ENCODE assay signal across 8 cellular contexts in genomic region chr19:10000171-10000826, GRCh38. TPM values are rescaled to one million over a fixed set of nuclear protein-coding genes. Genes with fewer than 3 reads are reported as not detected.
A peak's percentile ranks its signal among the peaks of the same experiment; 100 is the strongest.
DNase-seq lines count a peak whose midpoint lies in the region; ATAC-seq lines count a peak whose summit lies in the region.

No MANE protein-coding gene starts in this region.

- no peak overlapping the region for H3K14ac ChIP-seq in mesenchymal stem cell (ENCODE audit: low read length in 2 of 2)

- H3K27ac ChIP-seq in mesenchymal stem cell (ENCODE audit: low read length, poor library complexity, severe bottlenecking): no peak overlapping the region

- no peak overlapping the region for H2BK120ac ChIP-seq in mesenchymal stem cell (ENCODE audit: low read depth, low read length)

- intact Hi-C loops in Right ventricle myocardium inferior (cut with DNase I) (no loop called here), cardiac septum (cut with DNase I) (no loop called here)

- H3K4me1 ChIP-seq in mesenchymal stem cell (ENCODE audit: control insufficient read depth, insufficient read depth, low read depth, low read length): no peaks in the 10 kb centered on the region

- H2BK12ac ChIP-seq in mesenchymal stem cell (ENCODE audit: low read length in 2 of 2): no peak overlapping the region

- no peak overlapping the region for H4K8ac ChIP-seq in mesenchymal stem cell (ENCODE audit: low read length)

- ATAC-seq in Right ventricle myocardium inferior: peak; percentile 45

- no peak for DNase-seq in Right ventricle myocardium inferior (ENCODE audit: missing footprints)
- no peak for DNase-seq in cardiac septum (ENCODE audit: low spot score)
- DNase-seq in NCI-H2171 (lab: John Stamatoyannopoulos, UW): peak; percentile 25
- peak; percentile 24 to 49 for DNase-seq in activated CD4-positive, alpha-beta T cell treated with anti-CD3 and anti-CD28 coated beads, Interleukin-2, amount 50 U/mL, for 24 hours (ENCODE audit: low read depth in 1 of 2, low spot score in 1 of 2)
- DNase-seq in dermis blood vessel endothelial cell: peak; percentile 77
- peak; percentile 66 for DNase-seq in mesenchymal stem cell
- peak; percentile 85 for DNase-seq in stimulated activated CD8-positive, alpha-beta memory T cell treated with anti-CD3 and anti-CD28 coated beads, Interleukin-4, amount 100 ng/mL, for 48 hours
- no peak for DNase-seq in NCI-H226

- no peak overlapping the region for H3K4ac ChIP-seq in mesenchymal stem cell (ENCODE audit: low read depth in 1 of 2, low read length in 2 of 2)

- H2AFZ ChIP-seq in mesenchymal stem cell (ENCODE audit: low read depth, low read length): no peak overlapping the region

- peaks cover 0 to 12% of the 10 kb centered on the region in 2 experiments for H3K27me3 ChIP-seq in mesenchymal stem cell (ENCODE audit: control insufficient read depth in 1 of 2, insufficient read depth in 1 of 2, low read length in 2 of 2)

- no peak overlapping the region for H3K4me2 ChIP-seq in mesenchymal stem cell (ENCODE audit: low read length, poor library complexity, severe bottlenecking)

- no peaks in the 10 kb centered on the region for H3K79me1 ChIP-seq in mesenchymal stem cell (replicated peaks; ENCODE audit: low read length, poor library complexity, severe bottlenecking)

- no peaks in the 10 kb centered on the region for H3K9me3 ChIP-seq in mesenchymal stem cell (ENCODE audit: control insufficient read depth, low read length)

- no peak overlapping the region for H2AK5ac ChIP-seq in mesenchymal stem cell (ENCODE audit: low read length, severe bottlenecking)

- H3K9ac ChIP-seq in mesenchymal stem cell (ENCODE audit: low read length): no peak overlapping the region

- 22% methylated on average over 15 of the region's 16 CpGs for WGBS in mesenchymal stem cell

- H4K91ac ChIP-seq in mesenchymal stem cell (ENCODE audit: low read length): no peak overlapping the region

- H3K36me3 ChIP-seq in mesenchymal stem cell (ENCODE audit: control insufficient read depth in 1 of 2, insufficient read depth in 2 of 2, low read depth in 1 of 2, low read length in 2 of 2): peaks cover 0 to 54% of the 10 kb centered on the region in 2 experiments

- no peak overlapping the region for H2BK5ac ChIP-seq in mesenchymal stem cell (ENCODE audit: low read depth, low read length, poor library complexity, severe bottlenecking)

- H3K18ac ChIP-seq in mesenchymal stem cell (ENCODE audit: low read depth in 1 of 2, low read length in 2 of 2): no peak overlapping the region

- no peak overlapping the region for H2BK15ac ChIP-seq in mesenchymal stem cell (ENCODE audit: low read depth, poor library complexity, severe bottlenecking)

- H3K4me3 ChIP-seq in mesenchymal stem cell (ENCODE audit: insufficient read depth in 1 of 2, low read depth in 1 of 2, low read length in 2 of 2): no peak overlapping the region

- H3K23ac ChIP-seq in mesenchymal stem cell (ENCODE audit: low read length in 2 of 2): no peak overlapping the region

RNA-seq across cellular contexts. Expression of gene COL5A3, which starts 10.0 kb away (rescaled TPM):
- total RNA-seq in Right ventricle myocardium inferior: 10.4 TPM
- 8.9 TPM for total RNA-seq in cardiac septum
- total RNA-seq in dermis blood vessel endothelial cell: 0.23 and 0.68 TPM in 2 replicates
- polyA plus RNA-seq in mesenchymal stem cell (2013, experiment 1 of 2): 4.7 TPM
- 4.2 TPM for polyA plus RNA-seq in mesenchymal stem cell (2013, experiment 2 of 2)

RNA-seq across cellular contexts. Expression of gene RDH8, which starts 13.0 kb away (rescaled TPM):
- total RNA-seq in Right ventricle myocardium inferior (not detected), cardiac septum (not detected), dermis blood vessel endothelial cell (not detected in 2 replicates)
- not detected for polyA plus RNA-seq in mesenchymal stem cell (2013, experiment 1 of 2)
- not detected for polyA plus RNA-seq in mesenchymal stem cell (2013, experiment 2 of 2)

Comparison
In these comparisons a context has a peak if more than half of its experiments do, and no peak if none do; other contexts are left out.
1. DNase-seq: peak in NCI-H2171 (single experiment), activated CD4-positive, alpha-beta T cell treated with anti-CD3 and anti-CD28 coated beads, Interleukin-2, amount 50 U/mL, for 24 hours (2 of 2), dermis blood vessel endothelial cell (single experiment), mesenchymal stem cell (single experiment) and stimulated activated CD8-positive, alpha-beta memory T cell treated with anti-CD3 and anti-CD28 coated beads, Interleukin-4, amount 100 ng/mL, for 48 hours (single experiment); none in Right ventricle myocardium inferior (single experiment), cardiac septum (single experiment) and NCI-H226 (single experiment).